ENCODE assay signal across 1 cellular context in the genomic region with DNA sequence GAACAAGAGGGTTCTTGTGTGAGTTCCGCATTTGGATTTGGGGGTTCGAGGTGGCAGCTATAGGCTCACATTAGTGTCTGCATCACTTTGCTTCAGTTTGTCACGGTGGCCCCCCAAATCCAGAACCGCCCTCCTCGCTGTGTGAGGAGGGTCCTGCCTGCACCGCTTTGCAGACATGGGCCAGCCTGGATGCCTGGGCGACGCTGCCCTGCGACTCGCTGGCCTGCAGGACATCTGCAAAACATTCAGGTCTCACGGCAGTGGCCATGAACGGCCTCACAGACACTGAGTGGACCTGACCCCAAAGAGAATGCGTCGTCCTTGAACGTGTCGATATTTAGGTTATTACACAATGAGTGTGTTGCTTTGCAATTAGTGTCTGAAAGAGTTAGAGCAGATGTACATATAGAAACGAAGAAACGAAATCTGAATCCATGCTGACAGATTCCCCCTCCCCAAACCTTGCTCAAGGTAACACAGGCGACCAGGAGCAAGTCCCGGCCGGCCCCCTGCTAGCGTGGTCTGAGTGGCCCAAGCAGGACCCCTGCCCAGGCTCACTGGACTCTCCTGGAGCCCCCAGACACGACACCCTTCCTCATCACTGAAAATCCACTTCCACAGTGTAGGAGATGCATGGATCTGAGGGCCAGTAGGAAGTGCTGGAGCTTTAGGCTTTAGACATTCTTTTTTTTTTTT.
A peak's percentile ranks its signal among the peaks of the same experiment; 100 is the strongest.
TF ChIP-seq lines count a peak whose summit lies in the region.

No MANE protein-coding gene starts in this region.

TF ChIP-seq in HepG2, 621 proteins besides CTCF, POLR2A, EP300 and RAD21:
- TF ChIP-seq CEBPB (IDR thresholded peaks at IDR 0.05; ENCODE audit: borderline replicate concordance, low read depth, low read length), result peak; percentile 19; the same call in 1 of the 2 replicates
- TF ChIP-seq, protein P1, sequence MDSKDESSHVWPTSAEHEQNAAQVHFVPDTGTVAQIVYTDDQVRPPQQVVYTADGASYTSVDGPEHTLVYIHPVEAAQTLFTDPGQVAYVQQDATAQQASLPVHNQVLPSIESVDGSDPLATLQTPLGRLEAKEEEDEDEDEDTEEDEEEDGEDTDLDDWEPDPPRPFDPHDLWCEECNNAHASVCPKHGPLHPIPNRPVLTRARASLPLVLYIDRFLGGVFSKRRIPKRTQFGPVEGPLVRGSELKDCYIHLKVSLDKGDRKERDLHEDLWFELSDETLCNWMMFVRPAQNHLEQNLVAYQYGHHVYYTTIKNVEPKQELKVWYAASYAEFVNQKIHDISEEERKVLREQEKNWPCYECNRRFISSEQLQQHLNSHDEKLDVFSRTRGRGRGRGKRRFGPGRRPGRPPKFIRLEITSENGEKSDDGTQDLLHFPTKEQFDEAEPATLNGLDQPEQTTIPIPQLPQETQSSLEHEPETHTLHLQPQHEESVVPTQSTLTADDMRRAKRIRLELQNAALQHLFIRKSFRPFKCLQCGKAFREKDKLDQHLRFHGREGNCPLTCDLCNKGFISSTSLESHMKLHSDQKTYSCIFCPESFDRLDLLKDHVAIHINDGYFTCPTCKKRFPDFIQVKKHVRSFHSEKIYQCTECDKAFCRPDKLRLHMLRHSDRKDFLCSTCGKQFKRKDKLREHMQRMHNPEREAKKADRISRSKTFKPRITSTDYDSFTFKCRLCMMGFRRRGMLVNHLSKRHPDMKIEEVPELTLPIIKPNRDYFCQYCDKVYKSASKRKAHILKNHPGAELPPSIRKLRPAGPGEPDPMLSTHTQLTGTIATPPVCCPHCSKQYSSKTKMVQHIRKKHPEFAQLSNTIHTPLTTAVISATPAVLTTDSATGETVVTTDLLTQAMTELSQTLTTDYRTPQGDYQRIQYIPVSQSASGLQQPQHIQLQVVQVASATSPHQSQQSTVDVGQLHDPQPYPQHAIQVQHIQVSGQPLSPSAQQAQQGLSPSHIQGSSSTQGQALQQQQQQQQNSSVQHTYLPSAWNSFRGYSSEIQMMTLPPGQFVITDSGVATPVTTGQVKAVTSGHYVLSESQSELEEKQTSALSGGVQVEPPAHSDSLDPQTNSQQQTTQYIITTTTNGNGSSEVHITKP (CRISPR knock-in tag; IDR thresholded peaks at IDR 0.05; ENCODE audit: low read depth), result no peak
